ENCODE assay signal across 11 cellular contexts in the genomic region with DNA sequence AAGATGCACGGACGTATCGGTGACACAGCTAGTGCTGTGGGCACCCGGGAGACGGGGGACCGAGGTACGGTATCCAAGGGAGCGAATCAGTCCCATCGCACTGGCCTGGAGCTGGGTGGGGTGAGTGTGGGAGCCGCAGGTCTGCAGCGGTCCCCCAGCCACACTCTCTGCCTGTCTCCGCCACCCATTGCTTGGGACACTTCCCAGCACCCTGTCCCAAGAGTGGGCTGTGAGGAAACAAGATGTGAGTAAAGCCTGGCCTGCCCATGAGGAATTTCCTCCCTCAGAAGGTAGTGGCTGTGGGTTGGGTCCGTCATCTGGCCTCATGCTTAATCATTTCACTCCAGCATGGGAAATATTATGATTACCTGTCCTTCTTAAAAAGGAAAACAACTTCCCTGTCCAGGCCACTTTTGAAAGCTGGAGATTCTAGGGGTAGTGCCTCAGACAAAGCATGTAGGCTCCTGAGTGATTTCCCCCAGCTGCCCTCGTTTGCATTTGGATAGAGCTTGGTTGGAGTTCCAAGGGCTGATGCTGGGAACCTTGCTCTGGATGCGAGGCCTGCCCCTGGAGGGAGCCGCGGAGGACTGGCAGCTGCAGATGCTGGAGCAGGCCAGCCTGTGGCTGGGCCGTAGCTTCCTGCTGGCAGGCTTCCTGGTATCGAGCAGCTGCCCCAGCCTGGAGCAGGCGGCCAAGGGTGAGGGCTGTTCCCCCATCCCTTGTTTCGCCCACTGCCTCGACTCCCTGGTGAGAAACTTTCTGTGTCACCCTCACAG.
DNase-seq lines count a peak whose midpoint lies in the region; ATAC-seq lines count a peak whose summit lies in the region.
"Had no signal": no experiment of that assay in that cellular context is flagged by ENCODE, and none has a peak within 500 bp of the region (broad histone marks: within the 10 kb centered on the region; RNA-seq: fewer than 3 reads in every experiment).

No MANE protein-coding gene starts in this region.

- ATAC-seq in HG02678 (IDR thresholded peaks at IDR 0.05; ENCODE audit: unreplicated experiment) = no peak
- ATAC-seq: activated naive CD8-positive, alpha-beta T cell treated with anti-CD3 and anti-CD28 coated beads, Interleukin-2, amount 50 U/mL, for 24 hours; gastrocnemius medialis; HCT116 had no signal

- no peak overlapping the region for H3K27ac ChIP-seq in substantia nigra (ENCODE audit: low read depth, low read length, poor library complexity, severe bottlenecking)
- H3K27ac ChIP-seq: gastrocnemius medialis, PC-9 had no signal

- intact Hi-C loops in head of caudate nucleus (cut with DNase I) = no loop called here

- DNase-seq in head of caudate nucleus (peak in 40 of 42 donors; percentile 27 to 79 (median 60)), substantia nigra (lab: John Stamatoyannopoulos, UW) (peak in 31 of 49 donors; percentile 12 to 75 (median 49))
- no peak for DNase-seq in stimulated activated CD4-positive, alpha-beta T cell treated with anti-CD3 and anti-CD28 coated beads, Interleukin-2, amount 100 ng/mL, for 48 hours
- DNase-seq: activated naive CD8-positive, alpha-beta T cell treated with anti-CD3 and anti-CD28 coated beads, Interleukin-2, amount 50 U/mL, for 24 hours; dermis blood vessel endothelial cell; gastrocnemius medialis; Karpas-422; mesenchymal stem cell; PC-9 had no signal

Comparison
In these comparisons a context has a peak if more than half of its experiments do, and no peak if none do; other contexts are left out.
1. DNase-seq: peak in head of caudate nucleus (40 of 42) and substantia nigra (31 of 49); none in stimulated activated CD4-positive, alpha-beta T cell treated with anti-CD3 and anti-CD28 coated beads, Interleukin-2, amount 100 ng/mL, for 48 hours (0 of 2).